ENCODE assay signal across 28 cellular contexts in the genomic region with DNA sequence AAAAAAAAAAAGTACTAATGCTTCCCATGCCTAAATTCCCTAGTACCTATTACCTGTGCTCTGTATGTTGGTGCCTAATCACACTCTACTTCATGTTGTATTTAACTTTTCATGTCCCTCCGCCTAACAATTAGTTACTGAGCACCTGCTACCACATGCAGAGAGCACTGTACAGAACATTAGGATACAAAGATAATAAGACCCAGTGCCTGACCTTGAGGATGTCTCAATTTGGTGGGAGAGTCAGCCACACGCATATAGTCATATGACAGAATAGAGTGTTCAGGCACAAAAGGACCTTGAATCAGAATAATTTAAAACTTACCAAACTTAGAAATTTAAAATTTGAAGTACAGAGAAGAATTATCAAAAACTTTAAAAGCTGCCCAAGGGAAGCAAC. TPM values are rescaled to one million over a fixed set of nuclear protein-coding genes. Genes with fewer than 3 reads are reported as not detected.
DNase-seq lines count a peak whose midpoint lies in the region; ATAC-seq, FAIRE-seq and TF ChIP-seq lines count a peak whose summit lies in the region.
"Had no signal": no experiment of that assay in that cellular context is flagged by ENCODE, and none has a peak within 500 bp of the region (broad histone marks: within the 10 kb centered on the region; RNA-seq: fewer than 3 reads in every experiment).

No MANE protein-coding gene starts in this region.

- H3K27me3 Mint-ChIP-seq in CD4-positive, alpha-beta T cell = no peaks in the 10 kb centered on the region
- H3K27me3 Mint-ChIP-seq: CD4-positive, alpha-beta memory T cell; IgD-negative memory B cell; T-cell had no signal

- intact Hi-C loops in HepG2 (cut with micrococcal nuclease; ENCODE audit: unreplicated experiment) = no loop called here
- intact Hi-C loops in right lobe of liver (cut with DNase I) = no loop called here
- intact Hi-C loops in left ventricle myocardium inferior (cut with micrococcal nuclease) = no loop called here
- intact Hi-C loops in CD4-positive, alpha-beta T cell (cut with DNase I, micrococcal nuclease) = no loop called here

- no peaks in the 10 kb centered on the region for H3K4me1 Mint-ChIP-seq in CD4-positive, alpha-beta T cell (ENCODE audit: low read depth)
- H3K4me1 Mint-ChIP-seq: T-cell had no signal

- 94% methylated on average over 2 of the region's 2 CpGs for WGBS in HepG2 (ENCODE audit: low lambda C conversion rate)
- 100% methylated on average over 2 of the region's 2 CpGs for WGBS in right lobe of liver (ENCODE audit: insufficient coverage, low coverage, low lambda C conversion rate, missing lambda C conversion rate)

- no peak overlapping the region for H3K4me3 Mint-ChIP-seq in CD4-positive, alpha-beta T cell
- H3K4me3 Mint-ChIP-seq: CD4-positive, alpha-beta memory T cell; IgD-negative memory B cell; T-cell had no signal

- ATAC-seq in HepG2 = no peak
- no peak for ATAC-seq in right lobe of liver
- ATAC-seq in CD4-positive, alpha-beta T cell (ENCODE audit: poor library complexity) = no peak
- no peak for ATAC-seq in HG02610 (IDR thresholded peaks at IDR 0.05; ENCODE audit: unreplicated experiment)
- ATAC-seq: A549, GM12878, T-cell had no signal

- peaks cover 30% of the 10 kb centered on the region for H3K36me3 Mint-ChIP-seq in CD4-positive, alpha-beta T cell (ENCODE audit: low read depth)

- no peak for TF ChIP-seq RAD21 in HepG2 (CRISPR knock-in tag; IDR thresholded peaks at IDR 0.05)

- H3K27me3 ChIP-seq in HepG2 (ENCODE audit: control insufficient read depth in 1 of 2, insufficient read depth in 2 of 2, low read length in 2 of 2) (no peaks in the 10 kb centered on the region), right lobe of liver (no peaks in the 10 kb centered on the region), left ventricle myocardium inferior (ENCODE audit: low read depth) (no peaks in the 10 kb centered on the region), MM.1S (replicated peaks; ENCODE audit: insufficient read depth, low read length) (no peaks in the 10 kb centered on the region)
- H3K27me3 ChIP-seq in CD4-positive, alpha-beta T cell (ENCODE audit: control insufficient read depth, insufficient read depth, low read length) = no peaks in the 10 kb centered on the region
- H3K27me3 ChIP-seq: BLaER1 treated with 17β-estradiol and CSF1 and Interleukin-3, amounts not matched to agents 10 nM and 100 nM had no signal

- H3K9me3 Mint-ChIP-seq in CD4-positive, alpha-beta T cell = no peaks in the 10 kb centered on the region
- H3K9me3 Mint-ChIP-seq: CD4-positive, alpha-beta memory T cell; IgD-negative memory B cell; T-cell had no signal

- no peaks in the 10 kb centered on the region for H3K9me2 ChIP-seq in MM.1S (replicated peaks; ENCODE audit: insufficient read depth, low read length)

- no TSS peak for BruUV-seq in HepG2 (replicated peaks; lab: Mats Ljungman, UMichigan)

- TF ChIP-seq CTCF in HepG2 (CRISPR knock-in tag; IDR thresholded peaks at IDR 0.05) (no peak), right lobe of liver (IDR thresholded peaks at IDR 0.05) (no peak), left ventricle myocardium inferior (IDR thresholded peaks at IDR 0.05; ENCODE audit: borderline replicate concordance) (no peak), MM.1S (IDR thresholded peaks at IDR 0.05; ENCODE audit: low read length) (no peak)
- no peak for TF ChIP-seq CTCF in CD4-positive, alpha-beta T cell (IDR thresholded peaks at IDR 0.05)

- CTCF ChIA-PET in HepG2 (lab: Yijun Ruan, JAX; ENCODE audit: low intra/inter-chr PET ratio, low total read pairs) = no interaction called here
- CTCF ChIA-PET in CD4-positive, alpha-beta T cell (lab: Charles Lee) = no interaction called here

- H3K9me3 ChIP-seq in HepG2 (ENCODE audit: low read length) (no peaks in the 10 kb centered on the region), right lobe of liver (no peaks in the 10 kb centered on the region), left ventricle myocardium inferior (replicated peaks) (no peaks in the 10 kb centered on the region), MM.1S (replicated peaks; ENCODE audit: insufficient read depth, low read length) (no peaks in the 10 kb centered on the region)
- H3K9me3 ChIP-seq in CD4-positive, alpha-beta T cell (ENCODE audit: control insufficient read depth, low read length) = no peaks in the 10 kb centered on the region

- no peak for TF ChIP-seq EP300 in HepG2 (IDR thresholded peaks at IDR 0.05; ENCODE audit: low read depth in 2 of 2, low read length in 2 of 2)
- TF ChIP-seq EP300 in HepG2 (CRISPR knock-in tag; IDR thresholded peaks at IDR 0.05; ENCODE audit: borderline replicate concordance) = no peak

- H3K4me1 ChIP-seq in HepG2 (ENCODE audit: insufficient read depth, low read length) (peaks cover 59% of the 10 kb centered on the region), right lobe of liver (peaks cover 0 to 26% (median 9%) of the 10 kb centered on the region in 4 donors), left ventricle myocardium inferior (peaks cover 40% of the 10 kb centered on the region), MM.1S (ENCODE audit: low read length) (no peaks in the 10 kb centered on the region)
- H3K4me1 ChIP-seq: BLaER1 treated with 17β-estradiol and CSF1 and Interleukin-3, amounts not matched to agents 10 nM and 100 nM had no signal

- H2AFZ ChIP-seq in HepG2 (ENCODE audit: low read length) (no peak overlapping the region), MM.1S (ENCODE audit: low read length) (no peak overlapping the region)
- H2AFZ ChIP-seq: PC-9 had no signal

- no peak overlapping the region for H3K27ac Mint-ChIP-seq in CD4-positive, alpha-beta T cell
- H3K27ac Mint-ChIP-seq: CD4-positive, alpha-beta memory T cell; T-cell had no signal

- H3K9ac ChIP-seq in HepG2 (ENCODE audit: insufficient read depth, low read depth, low read length) (no peak overlapping the region), MM.1S (ENCODE audit: low read length) (no peak overlapping the region)
- H3K9ac ChIP-seq: BLaER1 treated with 17β-estradiol and CSF1 and Interleukin-3, amounts not matched to agents 10 nM and 100 nM; KMS-11 had no signal

- H3K4me2 ChIP-seq in HepG2 (ENCODE audit: low read depth, low read length) (no peak overlapping the region), MM.1S (ENCODE audit: low read depth, low read length) (no peak overlapping the region)
- H3K4me2 ChIP-seq: A549; BLaER1 treated with 17β-estradiol and CSF1 and Interleukin-3, amounts not matched to agents 10 nM and 100 nM; KMS-11; PC-9 had no signal

- FAIRE-seq in HepG2 (lab: Jason Lieb, UNC) = no peak
- FAIRE-seq: A549, GM12878 had no signal

- TF ChIP-seq POLR2A in HepG2 (IDR thresholded peaks at IDR 0.05; ENCODE audit: insufficient read depth in 1 of 2, low read depth in 2 of 2, low read length in 2 of 2) (no peak), right lobe of liver (IDR thresholded peaks at IDR 0.05) (no peak)

- H3K27ac ChIP-seq in HepG2 (ENCODE audit: extremely low read length, insufficient read depth, low read length) = no peak overlapping the region
- no peak overlapping the region for H3K27ac ChIP-seq in right lobe of liver
- peak overlapping the region; percentile 46 for H3K27ac ChIP-seq in left ventricle myocardium inferior (replicated peaks)
- no peak overlapping the region for H3K27ac ChIP-seq in CD4-positive, alpha-beta T cell (ENCODE audit: low read depth, low read length)
- no peak overlapping the region for H3K27ac ChIP-seq in MM.1S (ENCODE audit: low read length)
- H3K27ac ChIP-seq: A549; BLaER1 treated with 17β-estradiol and CSF1 and Interleukin-3, amounts not matched to agents 10 nM and 100 nM; KMS-11; PC-9 had no signal

- H3K36me3 ChIP-seq in HepG2 (replicated peaks in 1 of 2; ENCODE audit: control insufficient read depth in 1 of 2, insufficient read depth in 2 of 2, low read length in 2 of 2) (peaks cover 4 to 31% of the 10 kb centered on the region in 2 experiments; a peak in 4 of 5 replicates), right lobe of liver (no peaks in the 10 kb centered on the region), left ventricle myocardium inferior (peaks cover 30% of the 10 kb centered on the region), MM.1S (replicated peaks; ENCODE audit: insufficient read depth, low read length) (no peaks in the 10 kb centered on the region)

- peaks cover 59% of the 10 kb centered on the region for H3K79me2 ChIP-seq in HepG2 (ENCODE audit: insufficient read depth, low read length)
- H3K79me2 ChIP-seq in MM.1S (ENCODE audit: low read length) = 0 out of 2 replicates have a peak, but pooled peaks cover 3% of the 10 kb centered on the region

- in situ Hi-C loops in HepG2 (cut with HindIII; ENCODE audit: extremely low pct_ligation_motif_present, low pct_unique_long_range_greater_than_20kb) = loop anchor here (5.0 kb wide), 1 partner anchor 35 kb away; no protein-coding TSS in a partner anchor

- H3F3A ChIP-seq in MM.1S (ENCODE audit: insufficient read depth, low read length) = no peaks in the 10 kb centered on the region

- H4K20me1 ChIP-seq in HepG2 (ENCODE audit: insufficient read depth, low read length) = 0 out of 2 replicates have a peak, but pooled peaks cover 4% of the 10 kb centered on the region
- H4K20me1 ChIP-seq in MM.1S (ENCODE audit: insufficient read depth, low read length) = no peaks in the 10 kb centered on the region

- no peak for DNase-seq in HepG2 (ENCODE audit: low spot score)
- DNase-seq in right lobe of liver = no peak
- DNase-seq in NCI-H69 (lab: John Stamatoyannopoulos, UW) = peak; percentile 67
- DNase-seq in left ventricle myocardium inferior = no peak
- no peak for DNase-seq in CD4-positive, alpha-beta T cell
- DNase-seq in MM.1S = no peak
- DNase-seq: AML-193; CD4-positive, alpha-beta memory T cell; DMS 273 treated with DMSO at 0.1 percent for 48 hours; DMS79; EL; GDM1; GOT3; HCEC 1CT; NCI-H1092; NCI-H1436 treated with DMSO at 0.1 percent for 48 hours; NCI-H2029; NCI-H510A; NCI-H774; PC-9; SHP77; T-cell had no signal

- POLR2A ChIA-PET in HepG2 (lab: Yijun Ruan, JAX) = interaction anchor here (3.1 kb wide), 1 partner anchor 35 kb away, joined by 22 read pairs; no protein-coding TSS in a partner anchor
- POLR2A ChIA-PET in CD4-positive, alpha-beta T cell (lab: Charles Lee) = no interaction called here

- no peak overlapping the region for H3K4me3 ChIP-seq in HepG2 (replicated peaks in 1 of 3; ENCODE audit: insufficient read depth in 1 of 3, low read depth in 2 of 3, low read length in 3 of 3)
- H3K4me3 ChIP-seq in right lobe of liver = no peak overlapping the region
- H3K4me3 ChIP-seq in left ventricle myocardium inferior = no peak overlapping the region
- H3K4me3 ChIP-seq in MM.1S (ENCODE audit: low read length) = no peak overlapping the region
- H3K4me3 ChIP-seq: A549; BLaER1 treated with 17β-estradiol and CSF1 and Interleukin-3, amounts not matched to agents 10 nM and 100 nM; GM12878; PC-9 had no signal

RNA-seq across cellular contexts. Expression of a gene that starts 42.1 kb away (rescaled TPM):
- total RNA-seq in HepG2 (2016; rRNA removed; fragmentation: Illumina TruSeq; extraction: Trizol) (22.5 and 29.1 TPM in 2 replicates), right lobe of liver (10 to 100 TPM in 2 of 6 experiments, 1 to 10 TPM in 4; 7.1 to 12.8 (median 9.0) TPM), left ventricle myocardium inferior (28.2 TPM)
- total RNA-seq in HepG2 (2016; cell fraction: cytosol; rRNA removed; fragmentation: Illumina TruSeq; extraction: Trizol; ENCODE audit: low read depth) = 16.8 and 17.4 TPM in 2 replicates
- 22.8 and 25.6 TPM in 2 replicates for total RNA-seq in HepG2 (2016; cell fraction: insoluble cytoplasmic fraction; rRNA removed; fragmentation: Illumina TruSeq; extraction: Trizol)
- 29.3 and 32.3 TPM in 2 replicates for total RNA-seq in HepG2 (2016; cell fraction: membrane; rRNA removed; fragmentation: Illumina TruSeq; extraction: Trizol)
- 37.5 and 40.8 TPM in 2 replicates for total RNA-seq in HepG2 (2016; cell fraction: nucleus; rRNA removed; fragmentation: Illumina TruSeq; extraction: Trizol)
- polyA plus RNA-seq in HepG2 (2011; rRNA removed) = 22.7 and 23.3 TPM in 2 replicates
- 14.9 and 16.7 TPM in 2 replicates for polyA plus RNA-seq in HepG2 (2011; cell fraction: cytosol; rRNA removed)
- polyA plus RNA-seq in HepG2 (2011; cell fraction: nucleus; rRNA removed) = 36.6 and 36.8 TPM in 2 replicates
- polyA plus RNA-seq in HepG2 (2012) = 9.0 and 10.0 TPM in 2 replicates
- polyA plus RNA-seq in HepG2 (2016; cell fraction: cytosol; fragmentation: Illumina TruSeq; extraction: Trizol; ENCODE audit: low read depth) = 12.2 and 13.0 TPM in 2 replicates
- polyA plus RNA-seq in HepG2 (2016; cell fraction: insoluble cytoplasmic fraction; fragmentation: Illumina TruSeq; extraction: Trizol; ENCODE audit: low read depth) = 13.8 and 15.9 TPM in 2 replicates
- polyA plus RNA-seq in HepG2 (2016; cell fraction: membrane; fragmentation: Illumina TruSeq; extraction: Trizol; ENCODE audit: low read depth) = 19.9 and 22.8 TPM in 2 replicates
- 23.2 and 27.3 TPM in 2 replicates for polyA plus RNA-seq in HepG2 (2016; cell fraction: nucleus; fragmentation: Illumina TruSeq; extraction: Trizol; ENCODE audit: insufficient read depth, low read depth)
- polyA minus RNA-seq in HepG2 (2011; rRNA and poly(A)+ RNA removed; ENCODE audit: low replicate concordance) = 30.7 and 80.3 TPM in 2 replicates
- 30.8 and 35.6 TPM in 2 replicates for polyA minus RNA-seq in HepG2 (2011; cell fraction: cytosol; rRNA and poly(A)+ RNA removed)
- polyA minus RNA-seq in HepG2 (2011; cell fraction: nucleus; rRNA and poly(A)+ RNA removed) = 109 and 122 TPM in 2 replicates
- total RNA-seq in CD4-positive, alpha-beta T cell = 1 to 10 TPM; 1.6 to 1.7 TPM
